Comparison of ENCODE assay signal across 1 cellular context in genomic region chr6:160060221-160060620, GRCh38.
TF ChIP-seq lines count a peak whose summit lies in the region.

No MANE protein-coding gene starts in this region.

TF ChIP-seq in HepG2, 621 proteins besides CTCF, POLR2A, EP300 and RAD21 (continued from another document):
- TF ChIP-seq SNAPC4 (CRISPR knock-in tag; IDR thresholded peaks at IDR 0.05) (no peak), PCBP1 (IDR thresholded peaks at IDR 0.05; ENCODE audit: borderline replicate concordance, low read depth, low read length) (no peak), FUBP1 (CRISPR knock-in tag; IDR thresholded peaks at IDR 0.05; ENCODE audit: borderline replicate concordance) (no peak), SRSF4 (IDR thresholded peaks at IDR 0.05; ENCODE audit: low read depth, low read length, poor library complexity, severe bottlenecking) (no peak), ZBTB44 (CRISPR knock-in tag; IDR thresholded peaks at IDR 0.05) (no peak), KLF15 (CRISPR knock-in tag; IDR thresholded peaks at IDR 0.05; ENCODE audit: borderline replicate concordance) (no peak), JDP2 (CRISPR knock-in tag; IDR thresholded peaks at IDR 0.05; ENCODE audit: borderline replicate concordance) (no peak), SOX13 (IDR thresholded peaks at IDR 0.05) (no peak), SOX13 (CRISPR knock-in tag; conservative IDR thresholded peaks at IDR 0.05 in 1 of 2, IDR thresholded peaks at IDR 0.05 in 1 of 2) (no peak), RBM22 (optimal IDR thresholded peaks at IDR 0.05; ENCODE audit: low read length) (peak; percentile 58), CBX2 (IDR thresholded peaks at IDR 0.05; ENCODE audit: low read depth, low read length) (no peak), CBX2 (CRISPR knock-in tag; IDR thresholded peaks at IDR 0.05; ENCODE audit: low read depth) (no peak), CREBL2 (CRISPR knock-in tag; IDR thresholded peaks at IDR 0.05; ENCODE audit: borderline replicate concordance) (no peak), ZNF891 (CRISPR knock-in tag; IDR thresholded peaks at IDR 0.05) (0 out of 2 replicates have a peak, but pooled peaks have one; percentile 54)
